ENCODE assay signal across 8 cellular contexts in the genomic region with DNA sequence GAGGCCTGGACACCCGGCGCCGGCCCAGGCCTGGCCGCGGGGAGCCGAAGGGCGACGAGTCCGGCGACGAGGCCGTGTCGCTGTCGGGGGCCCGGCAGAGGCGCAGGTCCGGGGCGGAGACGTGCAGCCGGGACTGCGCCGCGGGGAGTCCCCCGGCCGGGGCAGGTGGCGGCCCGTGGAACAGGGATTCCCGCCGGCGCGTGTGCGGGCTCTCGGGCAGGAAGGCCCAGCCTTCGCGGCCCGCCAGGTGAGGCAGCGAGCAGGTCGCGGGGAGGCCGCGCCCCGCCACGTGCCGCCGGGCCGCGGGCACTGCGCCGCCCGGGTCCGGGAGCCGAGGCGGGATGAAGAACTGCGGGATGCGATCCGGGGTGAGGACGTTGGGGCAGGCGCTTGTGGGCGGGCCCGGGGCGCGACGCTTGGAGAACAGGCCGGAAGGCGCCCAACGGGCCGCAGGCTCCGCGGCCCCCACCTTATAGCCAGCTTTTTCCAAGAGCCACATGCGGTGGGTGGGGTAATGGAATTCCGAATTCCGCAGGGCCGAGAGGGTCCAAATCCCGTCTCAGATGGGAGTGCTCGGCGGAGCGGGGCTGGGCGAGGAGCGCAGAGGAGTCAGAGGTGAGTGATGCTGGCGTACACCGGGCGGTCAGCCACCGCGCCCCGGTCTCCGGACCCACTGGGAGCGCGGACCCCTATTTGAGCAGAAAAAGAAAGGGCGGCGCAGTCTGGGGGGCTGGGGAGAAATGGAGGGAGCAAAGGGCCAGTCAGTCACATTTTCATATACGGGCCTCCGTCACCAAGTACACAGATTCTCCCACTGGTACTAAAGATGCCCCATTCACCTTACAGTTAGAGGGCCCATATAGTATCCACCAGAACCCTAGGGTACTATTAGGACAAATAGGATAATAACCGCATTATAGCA. TPM values are rescaled to one million over a fixed set of nuclear protein-coding genes. Genes with fewer than 3 reads are reported as not detected.
DNase-seq lines count a peak whose midpoint lies in the region; ATAC-seq and TF ChIP-seq lines count a peak whose summit lies in the region.

No MANE protein-coding gene starts in this region.

- peak; percentile 38 for DNase-seq in stimulated activated CD4-positive, alpha-beta T cell treated with anti-CD3 and anti-CD28 coated beads, Interleukin-4, amount 100 ng/mL, for 1 hour
- DNase-seq in stimulated activated CD4-positive, alpha-beta T cell treated with anti-CD3 and anti-CD28 coated beads, Interleukin-1b, Interleukin-23, amount 100 ng/mL, for 48 hours: no peak
- peak in 3 of 61 donors; percentile 10 to 21 (median 14) for DNase-seq in caudate nucleus (lab: John Stamatoyannopoulos, UW)
- no peak for DNase-seq in mesothelial cell of epicardium (ENCODE audit: low spot score in 2 of 2, unreplicated experiment in 2 of 2)
- DNase-seq in SHP77 (lab: John Stamatoyannopoulos, UW): no peak
- DNase-seq in EL: no peak

- no peak for TF ChIP-seq CTCF in mesothelial cell of epicardium (IDR thresholded peaks at IDR 0.05; ENCODE audit: unreplicated experiment)

- no peak for ATAC-seq in GM21515 (IDR thresholded peaks at IDR 0.05; ENCODE audit: unreplicated experiment)
- ATAC-seq in GM21619 (IDR thresholded peaks at IDR 0.05; ENCODE audit: unreplicated experiment): no peak

- H3K4me3 Mint-ChIP-seq in mesothelial cell of epicardium: peak overlapping the region; percentile 74

- no peaks in the 10 kb centered on the region for H3K36me3 Mint-ChIP-seq in mesothelial cell of epicardium

- H3K9me3 Mint-ChIP-seq in mesothelial cell of epicardium: no peaks in the 10 kb centered on the region

- H3K27ac Mint-ChIP-seq in mesothelial cell of epicardium: no peak overlapping the region

- peaks cover 55% of the 10 kb centered on the region for H3K27me3 Mint-ChIP-seq in mesothelial cell of epicardium (ENCODE audit: low read depth)

- peak overlapping the region; percentile 78 for H3K27ac ChIP-seq in caudate nucleus (ENCODE audit: low read depth, low read length)

- peaks cover 32% of the 10 kb centered on the region for H3K4me1 Mint-ChIP-seq in mesothelial cell of epicardium

RNA-seq across cellular contexts. Expression of a gene that starts 0.9 kb away (rescaled TPM):
- 0.38 to 0.65 TPM (median 0.53 TPM) in 3 replicates for total RNA-seq in mesothelial cell of epicardium

RNA-seq across cellular contexts. Expression of a gene that starts 7.2 kb away (rescaled TPM):
- not detected in 3 replicates for total RNA-seq in mesothelial cell of epicardium

RNA-seq across cellular contexts. Expression of a gene that starts 14.8 kb away (rescaled TPM):
- total RNA-seq in mesothelial cell of epicardium: not detected in 3 replicates

RNA-seq across cellular contexts. Expression of a gene that starts 33.5 kb away (rescaled TPM):
- total RNA-seq in mesothelial cell of epicardium: not detected in 3 replicates

RNA-seq across cellular contexts. Expression of a gene that starts 48.5 kb away (rescaled TPM):
- total RNA-seq in mesothelial cell of epicardium: 8.2 to 9.9 TPM (median 8.4 TPM) in 3 replicates
